Comparison of ENCODE assay signal across 13 cellular contexts in genomic region chr16:1913327-1914083, GRCh38.
DNase-seq lines count a peak whose midpoint lies in the region; ATAC-seq and TF ChIP-seq lines count a peak whose summit lies in the region.
"Had no signal": no experiment of that assay in that cellular context is flagged by ENCODE, and none has a peak within 500 bp of the region (broad histone marks: within the 10 kb centered on the region; RNA-seq: fewer than 3 reads in every experiment).

No MANE protein-coding gene starts in this region.

- H3K27ac ChIP-seq in mucosa of rectum (ENCODE audit: low read depth in 2 of 2, low read length in 2 of 2) (peak overlapping the region; percentile 76 to 84), tibial artery (no peak overlapping the region)
- H3K27ac ChIP-seq: cardiac muscle cell had no signal

- H3K27me3 ChIP-seq in mucosa of rectum (ENCODE audit: control insufficient read depth in 2 of 2, insufficient read depth in 2 of 2, low read length in 2 of 2) (peaks cover 9 to 17% of the 10 kb centered on the region in 2 donors), tibial artery (peaks cover 0 to 84% of the 10 kb centered on the region in 2 donors)

- no peak for ATAC-seq in GM21447 (IDR thresholded peaks at IDR 0.05; ENCODE audit: unreplicated experiment)
- ATAC-seq: activated CD4-positive, alpha-beta T cell treated with anti-CD3 and anti-CD28 coated beads for 36 hours; natural killer cell had no signal

- intact Hi-C loops in tibial artery (cut with DNase I; ENCODE audit: low total_unique reads): no loop called here

- DNase-seq in DMS153 treated with DMSO at 0.1 percent for 48 hours (lab: John Stamatoyannopoulos, UW; ENCODE audit: unreplicated experiment) (peak; percentile 87), NCI-H1092 (lab: John Stamatoyannopoulos, UW) (peak; percentile 31), SW480 (ENCODE audit: low spot score) (peak; percentile 71), tibial artery (no peak), HUDEP-2 (lab: John Stamatoyannopoulos, UW; ENCODE audit: unreplicated experiment in 76 of 76) (no peak), COLO829 (ENCODE audit: low spot score) (no peak)
- DNase-seq: activated CD4-positive, alpha-beta T cell treated with anti-CD3 and anti-CD28 coated beads for 36 hours; erythroblast; natural killer cell; T-cell had no signal

- peak overlapping the region; percentile 24 to 73 for H3K9ac ChIP-seq in mucosa of rectum (ENCODE audit: low read depth in 1 of 2, low read length in 2 of 2)

- H3K4me1 ChIP-seq in mucosa of rectum (ENCODE audit: control insufficient read depth in 2 of 2, insufficient read depth in 2 of 2, low read length in 2 of 2) (peaks cover 31 to 42% of the 10 kb centered on the region in 2 donors), tibial artery (peaks cover 0 to 10% (median 2%) of the 10 kb centered on the region in 4 donors)

- H3K9me3 ChIP-seq in mucosa of rectum (ENCODE audit: control insufficient read depth in 2 of 2, low read length in 2 of 2) (no peaks in the 10 kb centered on the region), tibial artery (no peaks in the 10 kb centered on the region)

- TF ChIP-seq CTCF in tibial artery (IDR thresholded peaks at IDR 0.05): no peak

- H3K4me3 ChIP-seq in mucosa of rectum (ENCODE audit: low read length in 2 of 2) (no peak overlapping the region), tibial artery (no peak overlapping the region)
- H3K4me3 ChIP-seq: cardiac muscle cell had no signal

- no peaks in the 10 kb centered on the region for H3K36me3 ChIP-seq in mucosa of rectum (ENCODE audit: control insufficient read depth in 2 of 2, insufficient read depth in 2 of 2, low read length in 2 of 2)
- H3K36me3 ChIP-seq in tibial artery: no peaks in the 10 kb centered on the region
- H3K36me3 ChIP-seq: cardiac muscle cell had no signal

Comparison
In these comparisons a context has a peak if more than half of its experiments do, and no peak if none do; other contexts are left out.
1. DNase-seq: peak in DMS153 treated with DMSO at 0.1 percent for 48 hours (single experiment), NCI-H1092 (single experiment) and SW480 (single experiment); none in tibial artery (0 of 2), HUDEP-2 (0 of 76) and COLO829 (single experiment).
2. H3K27ac ChIP-seq: peak in mucosa of rectum (2 of 2); none in tibial artery (0 of 2).